16 cellular contexts compared by ENCODE assay signal in genomic region chr3:59758672-59759071, GRCh38.
"Had no signal": no experiment of that assay in that cellular context is flagged by ENCODE, and none has a peak within 500 bp of the region (broad histone marks: within the 10 kb centered on the region; RNA-seq: fewer than 3 reads in every experiment).

No MANE protein-coding gene starts in this region.

- H3K27me3 Mint-ChIP-seq: activated CD4-positive, alpha-beta memory T cell treated with anti-CD3 and anti-CD28 coated beads for 36 hours had no signal

- H3K36me3 Mint-ChIP-seq: activated CD4-positive, alpha-beta memory T cell treated with anti-CD3 and anti-CD28 coated beads for 36 hours had no signal

- H3K9me3 Mint-ChIP-seq: activated CD4-positive, alpha-beta memory T cell treated with anti-CD3 and anti-CD28 coated beads for 36 hours; activated T-cell treated with anti-CD3 and anti-CD28 coated beads, Interleukin-2, amount 50 U/mL, for 4 hours; neural crest cell had no signal

- H3K9me3 ChIP-seq: esophagus squamous epithelium, SK-N-SH, vagina had no signal

- H3K27me3 ChIP-seq: esophagus squamous epithelium, vagina had no signal

- H3K4me1 Mint-ChIP-seq: neural crest cell had no signal

- DNase-seq: activated CD4-positive, alpha-beta memory T cell treated with anti-CD3 and anti-CD28 coated beads for 36 hours; activated gamma-delta T cell treated with Interleukin-2 at 50 U/mL for 16 hours; activated T-cell treated with anti-CD3 and anti-CD28 coated beads, Interleukin-2, amount 50 U/mL, for 4 hours; dermis blood vessel endothelial cell; effector memory CD4-positive, alpha-beta T cell; esophagus squamous epithelium; left ventricle myocardium superior; SHP77 treated with DMSO at 0.1 percent for 48 hours; SK-N-SH; stimulated activated naive CD4-positive, alpha-beta T cell treated with Interleukin-2 at 50 U/mL for 16 hours; trophoblast cell had no signal

- H3K27ac ChIP-seq: vagina had no signal

- H3K36me3 ChIP-seq: esophagus squamous epithelium, vagina had no signal

- ATAC-seq: left ventricle myocardium superior, sciatic nerve had no signal

- H3K4me1 ChIP-seq: esophagus squamous epithelium, vagina had no signal

- H3K4me3 Mint-ChIP-seq: activated CD4-positive, alpha-beta memory T cell treated with anti-CD3 and anti-CD28 coated beads for 36 hours; activated T-cell treated with anti-CD3 and anti-CD28 coated beads, Interleukin-2, amount 50 U/mL, for 4 hours; neural crest cell had no signal

- FAIRE-seq: endothelial cell of umbilical vein had no signal

- H3K4me3 ChIP-seq: esophagus squamous epithelium, smooth muscle cell, vagina had no signal

- H3K27ac Mint-ChIP-seq: activated CD4-positive, alpha-beta memory T cell treated with anti-CD3 and anti-CD28 coated beads for 36 hours had no signal
